15 cellular contexts compared by ENCODE assay signal in genomic region chr2:207558106-207558505, GRCh38. TPM values are rescaled to one million over a fixed set of nuclear protein-coding genes. Genes with fewer than 3 reads are reported as not detected.
DNase-seq lines count a peak whose midpoint lies in the region; ATAC-seq and TF ChIP-seq lines count a peak whose summit lies in the region.
"Had no signal": no experiment of that assay in that cellular context is flagged by ENCODE, and none has a peak within 500 bp of the region (broad histone marks: within the 10 kb centered on the region; RNA-seq: fewer than 3 reads in every experiment).

No MANE protein-coding gene starts in this region.

- H3K36me3 Mint-ChIP-seq in stimulated activated naive CD8-positive, alpha-beta T cell treated with anti-CD3 and anti-CD28 coated beads, Interleukin-15, Interleukin-2, amounts not matched to agents 100 ng/mL and 50 ng/mL, for 24 hours (ENCODE audit: low read depth): peaks cover 65% of the 10 kb centered on the region

- H3K27me3 Mint-ChIP-seq in stimulated activated naive CD8-positive, alpha-beta T cell treated with anti-CD3 and anti-CD28 coated beads, Interleukin-15, Interleukin-2, amounts not matched to agents 100 ng/mL and 50 ng/mL, for 24 hours: no peaks in the 10 kb centered on the region
- H3K27me3 Mint-ChIP-seq in stimulated activated naive CD8-positive, alpha-beta T cell treated with anti-CD3 and anti-CD28 coated beads, Interleukin-15, amount 100 ng/mL, for 72 hours: no peaks in the 10 kb centered on the region

- no peaks in the 10 kb centered on the region for H3K27me3 ChIP-seq in upper lobe of right lung
- H3K27me3 ChIP-seq: neural progenitor cell had no signal

- peaks cover 19% of the 10 kb centered on the region for H3K4me1 Mint-ChIP-seq in stimulated activated naive CD8-positive, alpha-beta T cell treated with anti-CD3 and anti-CD28 coated beads, Interleukin-15, Interleukin-2, amounts not matched to agents 100 ng/mL and 50 ng/mL, for 24 hours (ENCODE audit: low read depth)
- H3K4me1 Mint-ChIP-seq in stimulated activated naive CD8-positive, alpha-beta T cell treated with anti-CD3 and anti-CD28 coated beads, Interleukin-15, amount 100 ng/mL, for 72 hours: peaks cover 8% of the 10 kb centered on the region
- H3K4me1 Mint-ChIP-seq: neural progenitor cell had no signal

- no peaks in the 10 kb centered on the region for H3K9me3 ChIP-seq in upper lobe of right lung

- H3K9me3 Mint-ChIP-seq in stimulated activated naive CD8-positive, alpha-beta T cell treated with anti-CD3 and anti-CD28 coated beads, Interleukin-15, Interleukin-2, amounts not matched to agents 100 ng/mL and 50 ng/mL, for 24 hours: no peaks in the 10 kb centered on the region
- no peaks in the 10 kb centered on the region for H3K9me3 Mint-ChIP-seq in stimulated activated naive CD8-positive, alpha-beta T cell treated with anti-CD3 and anti-CD28 coated beads, Interleukin-15, amount 100 ng/mL, for 72 hours
- H3K9me3 Mint-ChIP-seq: neural progenitor cell had no signal

- H3K36me3 ChIP-seq in upper lobe of right lung: peaks cover 35% of the 10 kb centered on the region

- TF ChIP-seq CTCF in upper lobe of right lung (IDR thresholded peaks at IDR 0.05): no peak

- peak overlapping the region; percentile 24 for H3K27ac ChIP-seq in upper lobe of right lung
- H3K27ac ChIP-seq: neural progenitor cell had no signal

- no peak for ATAC-seq in stimulated activated naive CD8-positive, alpha-beta T cell treated with anti-CD3 and anti-CD28 coated beads, Interleukin-15, amount 100 ng/mL, for 72 hours
- ATAC-seq in upper lobe of right lung (no peak), HG02798 (IDR thresholded peaks at IDR 0.05; ENCODE audit: poor library complexity, unreplicated experiment) (no peak), HG03097 (IDR thresholded peaks at IDR 0.05; ENCODE audit: low FRiP score, unreplicated experiment) (no peak)
- ATAC-seq: esophagus mucosa, HCT116, left colon had no signal

- peak overlapping the region; percentile 18 for H3K27ac Mint-ChIP-seq in stimulated activated naive CD8-positive, alpha-beta T cell treated with anti-CD3 and anti-CD28 coated beads, Interleukin-15, Interleukin-2, amounts not matched to agents 100 ng/mL and 50 ng/mL, for 24 hours
- peak overlapping the region in 1 of 2 donors; percentile 43 for H3K27ac Mint-ChIP-seq in stimulated activated naive CD8-positive, alpha-beta T cell treated with anti-CD3 and anti-CD28 coated beads, Interleukin-15, amount 100 ng/mL, for 72 hours
- H3K27ac Mint-ChIP-seq: neural progenitor cell had no signal

- no peak overlapping the region for H3K4me3 ChIP-seq in upper lobe of right lung
- H3K4me3 ChIP-seq: neural progenitor cell had no signal

- DNase-seq in stimulated activated naive CD8-positive, alpha-beta T cell treated with anti-CD3 and anti-CD28 coated beads, Interleukin-15, amount 100 ng/mL, for 72 hours: no peak
- peak; percentile 63 for DNase-seq in RPMI7951 (ENCODE audit: low read depth)
- DNase-seq in fibroblast of peridontal ligament (ENCODE audit: extremely low read depth): peak; percentile 95
- no peak for DNase-seq in upper lobe of right lung
- no peak for DNase-seq in NCI-H1436 treated with DMSO at 0.1 percent for 48 hours (lab: John Stamatoyannopoulos, UW)
- DNase-seq: left colon; NCI-H2107; stimulated activated CD4-positive, alpha-beta T cell treated with anti-CD3 and anti-CD28 coated beads, Interleukin-12 subunit alpha, Interleukin-12 subunit beta, amount 100 ng/mL, for 4 hours; T-helper 9 cell had no signal

- intact Hi-C loops in upper lobe of right lung (cut with DNase I): no loop called here

- peaks cover 16% of the 10 kb centered on the region for H3K4me1 ChIP-seq in upper lobe of right lung
- H3K4me1 ChIP-seq: neural progenitor cell had no signal

- no peak overlapping the region for H3K4me3 Mint-ChIP-seq in stimulated activated naive CD8-positive, alpha-beta T cell treated with anti-CD3 and anti-CD28 coated beads, Interleukin-15, Interleukin-2, amounts not matched to agents 100 ng/mL and 50 ng/mL, for 24 hours
- H3K4me3 Mint-ChIP-seq in stimulated activated naive CD8-positive, alpha-beta T cell treated with anti-CD3 and anti-CD28 coated beads, Interleukin-15, amount 100 ng/mL, for 72 hours: no peak overlapping the region
- H3K4me3 Mint-ChIP-seq: neural progenitor cell had no signal

RNA-seq across cellular contexts. Expression of gene CREB1, which starts 28.3 kb away (rescaled TPM):
- total RNA-seq in RPMI7951 (2014; rRNA removed; shearing (Covaris generic)): 28.0 and 39.8 TPM in 2 replicates
- total RNA-seq in upper lobe of right lung: 60.2 TPM

Comparison
In these comparisons a context has a peak if more than half of its experiments do, and no peak if none do; other contexts are left out.
1. DNase-seq: peak in RPMI7951 (single experiment) and fibroblast of peridontal ligament (single experiment); none in stimulated activated naive CD8-positive, alpha-beta T cell treated with anti-CD3 and anti-CD28 coated beads, Interleukin-15, amount 100 ng/mL, for 72 hours (0 of 2), upper lobe of right lung (single experiment) and NCI-H1436 treated with DMSO at 0.1 percent for 48 hours (single experiment).